In the genomic region with DNA sequence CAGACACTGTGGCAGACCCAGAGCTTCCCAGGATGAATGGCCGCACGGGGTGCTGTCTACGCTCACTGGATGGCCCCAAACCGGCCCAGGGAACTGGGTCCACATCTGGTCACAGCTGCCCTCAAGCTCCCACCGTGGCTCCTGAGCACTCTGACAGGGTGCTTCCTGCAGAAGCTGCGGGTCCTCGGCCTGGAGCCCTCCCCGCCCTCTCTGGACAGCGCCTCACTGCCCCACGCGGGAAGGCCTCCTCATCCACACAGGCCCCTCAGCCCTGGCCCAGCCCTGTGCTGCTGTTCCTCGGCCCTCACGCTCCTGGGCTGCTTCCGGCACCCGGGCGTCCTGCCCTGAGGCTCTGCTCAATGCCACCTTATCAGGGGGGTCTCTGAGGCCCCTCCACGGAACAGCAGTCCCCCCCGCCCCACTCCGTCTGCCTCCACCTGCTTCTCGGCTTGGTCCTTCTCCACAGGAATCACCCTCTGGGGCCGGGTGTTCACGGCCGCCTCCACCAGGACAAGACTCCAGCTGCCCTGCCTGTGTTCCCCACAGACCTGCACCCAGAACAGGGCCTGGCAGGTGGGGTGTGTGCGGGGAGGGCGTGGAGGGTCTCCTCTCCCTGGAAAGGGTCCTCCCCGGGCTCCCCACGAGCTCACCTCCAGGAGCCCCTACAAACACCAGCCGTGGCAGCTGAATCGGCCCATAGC, we compare ENCODE assay signal across 19 cellular contexts.
DNase-seq lines count a peak whose midpoint lies in the region; ATAC-seq and TF ChIP-seq lines count a peak whose summit lies in the region.
"Had no signal": no experiment of that assay in that cellular context is flagged by ENCODE, and none has a peak within 500 bp of the region (broad histone marks: within the 10 kb centered on the region; RNA-seq: fewer than 3 reads in every experiment).

No MANE protein-coding gene starts in this region.

- H3K79me2 ChIP-seq in DND-41 (ENCODE audit: insufficient read depth, low read length) = peaks cover 55% of the 10 kb centered on the region

- peak overlapping the region; percentile 45; the same call in 1 of the 2 replicates for H3K9ac ChIP-seq in DND-41 (ENCODE audit: low read depth, low read length)

- DNase-seq in activated naive CD8-positive, alpha-beta T cell treated with anti-CD3 and anti-CD28 coated beads for 36 hours = no peak
- DNase-seq in DND-41 (no peak), NCI-H2171 (lab: John Stamatoyannopoulos, UW) (no peak), NCI-H1417 treated with DMSO at 0.1 percent for 48 hours (lab: John Stamatoyannopoulos, UW) (no peak)
- DNase-seq in stimulated activated effector memory CD8-positive, alpha-beta T cell treated with anti-CD3 and anti-CD28 coated beads, Interleukin-12 subunit alpha, Interleukin-12 subunit beta, amount 100 ng/mL, for 72 hours (ENCODE audit: low spot score in 2 of 2) = no peak
- DNase-seq: C1 segment of cervical spinal cord, DMS79, KG1, NCI-H1105 treated with DMSO at 0.1 percent for 48 hours, NCI-H187, NCI-H2107, NCI-H2227 treated with DMSO at 0.1 percent for 48 hours, NCI-H524, NCI-H82, PC-3, RPMI8226 had no signal

- H3K27me3 ChIP-seq in DND-41 (ENCODE audit: insufficient read depth, low read length, poor library complexity) = no peaks in the 10 kb centered on the region

- H4K20me1 ChIP-seq in DND-41 (ENCODE audit: insufficient read depth, low read length) = no peaks in the 10 kb centered on the region

- no peaks in the 10 kb centered on the region for H3K9me3 Mint-ChIP-seq in activated naive CD8-positive, alpha-beta T cell (ENCODE audit: low read depth)
- peaks cover 2% of the 10 kb centered on the region for H3K9me3 Mint-ChIP-seq in activated naive CD8-positive, alpha-beta T cell treated with anti-CD3 and anti-CD28 coated beads for 36 hours
- no peaks in the 10 kb centered on the region for H3K9me3 Mint-ChIP-seq in activated T-helper 17 cell treated with anti-CD3 and anti-CD28 coated beads, Interleukin-2, amount 50 U/mL, for 72 hours
- no peaks in the 10 kb centered on the region for H3K9me3 Mint-ChIP-seq in stimulated activated effector memory CD8-positive, alpha-beta T cell treated with anti-CD3 and anti-CD28 coated beads, Interleukin-12 subunit alpha, Interleukin-12 subunit beta, amount 100 ng/mL, for 72 hours

- H3K4me1 Mint-ChIP-seq in activated naive CD8-positive, alpha-beta T cell (ENCODE audit: low read depth) = peaks cover 47% of the 10 kb centered on the region
- peaks cover 36% of the 10 kb centered on the region for H3K4me1 Mint-ChIP-seq in activated naive CD8-positive, alpha-beta T cell treated with anti-CD3 and anti-CD28 coated beads for 36 hours
- H3K4me1 Mint-ChIP-seq in activated T-helper 17 cell treated with anti-CD3 and anti-CD28 coated beads, Interleukin-2, amount 50 U/mL, for 72 hours = peaks cover 5% of the 10 kb centered on the region
- H3K4me1 Mint-ChIP-seq in stimulated activated effector memory CD8-positive, alpha-beta T cell treated with anti-CD3 and anti-CD28 coated beads, Interleukin-12 subunit alpha, Interleukin-12 subunit beta, amount 100 ng/mL, for 72 hours = peaks cover 46% of the 10 kb centered on the region

- peak overlapping the region; percentile 92 for H3K27ac ChIP-seq in DND-41 (ENCODE audit: low read length)

- no peak overlapping the region for H3K4me3 ChIP-seq in DND-41 (ENCODE audit: low read depth in 1 of 2, low read length in 2 of 2)

- H3K4me3 Mint-ChIP-seq in activated naive CD8-positive, alpha-beta T cell = no peak overlapping the region
- no peak overlapping the region for H3K4me3 Mint-ChIP-seq in activated naive CD8-positive, alpha-beta T cell treated with anti-CD3 and anti-CD28 coated beads for 36 hours
- peak overlapping the region; percentile 9 for H3K4me3 Mint-ChIP-seq in activated T-helper 17 cell treated with anti-CD3 and anti-CD28 coated beads, Interleukin-2, amount 50 U/mL, for 72 hours
- no peak overlapping the region for H3K4me3 Mint-ChIP-seq in stimulated activated effector memory CD8-positive, alpha-beta T cell treated with anti-CD3 and anti-CD28 coated beads, Interleukin-12 subunit alpha, Interleukin-12 subunit beta, amount 100 ng/mL, for 72 hours

- no peak overlapping the region for H3K4me2 ChIP-seq in DND-41 (ENCODE audit: insufficient read depth, low read length)

- H3K36me3 ChIP-seq in DND-41 (ENCODE audit: insufficient read depth, low read length) = peaks cover 66% of the 10 kb centered on the region

- no peaks in the 10 kb centered on the region for H3K27me3 Mint-ChIP-seq in activated naive CD8-positive, alpha-beta T cell
- H3K27me3 Mint-ChIP-seq in activated naive CD8-positive, alpha-beta T cell treated with anti-CD3 and anti-CD28 coated beads for 36 hours = no peaks in the 10 kb centered on the region
- H3K27me3 Mint-ChIP-seq in activated T-helper 17 cell treated with anti-CD3 and anti-CD28 coated beads, Interleukin-2, amount 50 U/mL, for 72 hours = no peaks in the 10 kb centered on the region

- peak overlapping the region; percentile 83 for H3K27ac Mint-ChIP-seq in activated naive CD8-positive, alpha-beta T cell
- no peak overlapping the region for H3K27ac Mint-ChIP-seq in activated naive CD8-positive, alpha-beta T cell treated with anti-CD3 and anti-CD28 coated beads for 36 hours
- no peak overlapping the region for H3K27ac Mint-ChIP-seq in activated T-helper 17 cell treated with anti-CD3 and anti-CD28 coated beads, Interleukin-2, amount 50 U/mL, for 72 hours
- H3K27ac Mint-ChIP-seq in stimulated activated effector memory CD8-positive, alpha-beta T cell treated with anti-CD3 and anti-CD28 coated beads, Interleukin-12 subunit alpha, Interleukin-12 subunit beta, amount 100 ng/mL, for 72 hours = peak overlapping the region; percentile 80

- no peak overlapping the region for H2AFZ ChIP-seq in DND-41 (ENCODE audit: low read depth, low read length)

- peaks cover 50% of the 10 kb centered on the region for H3K4me1 ChIP-seq in DND-41 (ENCODE audit: insufficient read depth, low read length)

- ATAC-seq in DND-41 (ENCODE audit: insufficient read depth, low read depth) = no peak
- peak; percentile 8 for ATAC-seq in activated T-helper 17 cell treated with anti-CD3 and anti-CD28 coated beads, Interleukin-2, amount 50 U/mL, for 72 hours (replicated peaks)
- no peak for ATAC-seq in stimulated activated effector memory CD8-positive, alpha-beta T cell treated with anti-CD3 and anti-CD28 coated beads, Interleukin-12 subunit alpha, Interleukin-12 subunit beta, amount 100 ng/mL, for 72 hours
- ATAC-seq: HepG2, PC-3 had no signal

- H3K9me3 ChIP-seq in DND-41 (ENCODE audit: insufficient read depth, low read length, severe bottlenecking) = no peaks in the 10 kb centered on the region

- H3K36me3 Mint-ChIP-seq in activated naive CD8-positive, alpha-beta T cell = peaks cover 6% of the 10 kb centered on the region
- H3K36me3 Mint-ChIP-seq in activated naive CD8-positive, alpha-beta T cell treated with anti-CD3 and anti-CD28 coated beads for 36 hours = peaks cover 43% of the 10 kb centered on the region
- peaks cover 21% of the 10 kb centered on the region for H3K36me3 Mint-ChIP-seq in activated T-helper 17 cell treated with anti-CD3 and anti-CD28 coated beads, Interleukin-2, amount 50 U/mL, for 72 hours (ENCODE audit: low read depth)
- peaks cover 16% of the 10 kb centered on the region for H3K36me3 Mint-ChIP-seq in stimulated activated effector memory CD8-positive, alpha-beta T cell treated with anti-CD3 and anti-CD28 coated beads, Interleukin-12 subunit alpha, Interleukin-12 subunit beta, amount 100 ng/mL, for 72 hours

- TF ChIP-seq CTCF in DND-41 (IDR thresholded peaks at IDR 0.05; ENCODE audit: borderline replicate concordance, extremely low read depth, low read length, poor library complexity, severe bottlenecking) = no peak

Comparison
In these comparisons a context has a peak if more than half of its experiments do, and no peak if none do; other contexts are left out.
1. H3K27ac Mint-ChIP-seq: peak in activated naive CD8-positive, alpha-beta T cell (single experiment) and stimulated activated effector memory CD8-positive, alpha-beta T cell treated with anti-CD3 and anti-CD28 coated beads, Interleukin-12 subunit alpha, Interleukin-12 subunit beta, amount 100 ng/mL, for 72 hours (single experiment); none in activated naive CD8-positive, alpha-beta T cell treated with anti-CD3 and anti-CD28 coated beads for 36 hours (single experiment) and activated T-helper 17 cell treated with anti-CD3 and anti-CD28 coated beads, Interleukin-2, amount 50 U/mL, for 72 hours (single experiment).